6 cellular contexts compared by ENCODE assay signal in genomic region chr18:24344509-24344908, GRCh38. TPM values are rescaled to one million over a fixed set of nuclear protein-coding genes. Genes with fewer than 3 reads are reported as not detected.
"Had no signal": no experiment of that assay in that cellular context is flagged by ENCODE, and none has a peak within 500 bp of the region (broad histone marks: within the 10 kb centered on the region; RNA-seq: fewer than 3 reads in every experiment).

No MANE protein-coding gene starts in this region.

- H3K4me3 ChIP-seq: K562 had no signal

- H3K27ac ChIP-seq: HL-60 had no signal

- DNase-seq: Karpas-422, KBM-7, KG1 had no signal

- ATAC-seq: HepG2, K562 had no signal

RNA-seq across cellular contexts. Expression of gene OSBPL1A, which starts 53.1 kb away (rescaled TPM):
- polyA plus RNA-seq: HepG2 had no signal
